ENCODE assay signal across 22 cellular contexts in genomic region chr15:89211678-89212170, GRCh38. TPM values are rescaled to one million over a fixed set of nuclear protein-coding genes. Genes with fewer than 3 reads are reported as not detected.
"Had no signal": no experiment of that assay in that cellular context is flagged by ENCODE, and none has a peak within 500 bp of the region (broad histone marks: within the 10 kb centered on the region; RNA-seq: fewer than 3 reads in every experiment).

No MANE protein-coding gene starts in this region.

- H3K27me3 ChIP-seq: esophagus muscularis mucosa, spleen, tibial artery, upper lobe of right lung, vagina had no signal

- DNase-seq: effector memory CD8-positive, alpha-beta T cell; foreskin keratinocyte; immature natural killer cell; mesendoderm; naive B cell; occipital lobe; psoas muscle; spleen; stimulated activated CD4-positive, alpha-beta T cell treated with anti-CD3 and anti-CD28 coated beads, Interleukin-15, amount 100 ng/mL, for 24 hours; stimulated activated CD4-positive, alpha-beta T cell treated with anti-CD3 and anti-CD28 coated beads, Interleukin-1b, Interleukin-23, amount 100 ng/mL, for 48 hours; stimulated activated CD4-positive, alpha-beta T cell treated with anti-CD3 and anti-CD28 coated beads, Interleukin-4, amount 100 ng/mL, for 24 hours; upper lobe of right lung had no signal

- H3K27ac ChIP-seq: coronary artery, epithelial cell of prostate, esophagus muscularis mucosa, foreskin keratinocyte, parathyroid adenoma, psoas muscle, spleen, tibial artery, upper lobe of right lung, vagina had no signal

- H3K4me3 ChIP-seq: coronary artery, esophagus muscularis mucosa, psoas muscle, spleen, tibial artery, upper lobe of right lung, vagina had no signal

RNA-seq across cellular contexts. Expression of gene RLBP1, which starts 9.7 kb away (rescaled TPM):
- total RNA-seq: foreskin keratinocyte, kidney epithelial cell, liver, lung microvascular endothelial cell, psoas muscle, sciatic nerve, spleen, upper lobe of right lung, vagina had no signal
